Comparison of ENCODE assay signal across 38 cellular contexts in genomic region chr6:49958180-49958579, GRCh38. TPM values are rescaled to one million over a fixed set of nuclear protein-coding genes. Genes with fewer than 3 reads are reported as not detected.
"Had no signal": no experiment of that assay in that cellular context is flagged by ENCODE, and none has a peak within 500 bp of the region (broad histone marks: within the 10 kb centered on the region; RNA-seq: fewer than 3 reads in every experiment).

No MANE protein-coding gene starts in this region.

- DNase-seq: Karpas-422, Kasumi-1, MG63, MM.1S, MV-4-11, NCI-H1048, NCI-H1092, NCI-H1092 treated with DMSO at 0.1 percent for 48 hours, NCI-H1105, NCI-H1105 treated with DMSO at 0.1 percent for 48 hours, NCI-H1417, NCI-H1417 treated with DMSO at 0.1 percent for 48 hours, NCI-H1436, NCI-H1436 treated with DMSO at 0.1 percent for 48 hours, NCI-H146, NCI-H1694, NCI-H1694 treated with DMSO at 0.1 percent for 48 hours, NCI-H187, NCI-H187 treated with DMSO at 0.1 percent for 48 hours, NCI-H1930, NCI-H2029, NCI-H2029 treated with DMSO at 0.1 percent for 48 hours, NCI-H2081, NCI-H2081 treated with DMSO at 0.1 percent for 48 hours, NCI-H2107, NCI-H2171, NCI-H2171 treated with DMSO at 0.1 percent for 48 hours, NCI-H2227 treated with DMSO at 0.1 percent for 48 hours, NCI-H226, NCI-H345, NCI-H446, NCI-H446 treated with DMSO at 0.1 percent for 48 hours, NCI-H510A, NCI-H510A treated with DMSO at 0.1 percent for 48 hours had no signal

- H3K4me3 ChIP-seq: MG63 had no signal

- H3K36me3 ChIP-seq: MG63 had no signal

- H3K27me3 ChIP-seq: MG63 had no signal

RNA-seq across cellular contexts. Expression of gene DEFB114, which starts 5.8 kb away (rescaled TPM):
- total RNA-seq: LHCN-M2, M059J, MCF 10A, NCI-H460 had no signal

RNA-seq across cellular contexts. Expression of gene DEFB113, which starts 11.2 kb away (rescaled TPM):
- total RNA-seq: LHCN-M2, M059J, MCF 10A, NCI-H460 had no signal
